Comparison of ENCODE assay signal across 18 cellular contexts in genomic region chr10:32180354-32181280, GRCh38.
"Had no signal": no experiment of that assay in that cellular context is flagged by ENCODE, and none has a peak within 500 bp of the region (broad histone marks: within the 10 kb centered on the region; RNA-seq: fewer than 3 reads in every experiment).

No MANE protein-coding gene starts in this region.

- H3K36me3 Mint-ChIP-seq: activated CD4-positive, alpha-beta memory T cell treated with anti-CD3 and anti-CD28 coated beads for 36 hours; activated naive CD4-positive, alpha-beta T cell treated with anti-CD3 and anti-CD28 coated beads, Interleukin-2, amount 50 U/mL, for 72 hours; naive thymus-derived CD8-positive, alpha-beta T cell; T-cell had no signal

- H3K4me1 Mint-ChIP-seq: activated B cell treated with CpG ODN at 0.5 μM for 24 hours, T-cell had no signal

- H3K27me3 ChIP-seq: esophagus squamous epithelium, spleen, tibial nerve had no signal

- H3K4me3 ChIP-seq: esophagus squamous epithelium, left ventricle myocardium inferior, mucosa of descending colon, spleen, tibial nerve had no signal

- H3K36me3 ChIP-seq: esophagus squamous epithelium, left ventricle myocardium inferior, spleen, tibial nerve had no signal

- ATAC-seq: activated naive CD4-positive, alpha-beta T cell treated with anti-CD3 and anti-CD28 coated beads, Interleukin-2, amount 50 U/mL, for 72 hours; effector memory CD8-positive, alpha-beta T cell; naive thymus-derived CD8-positive, alpha-beta T cell; sciatic nerve; T-cell had no signal

- DNase-seq: activated B cell treated with CpG ODN at 0.5 μM for 24 hours; activated CD4-positive, alpha-beta memory T cell treated with anti-CD3 and anti-CD28 coated beads for 36 hours; activated CD4-positive, alpha-beta T cell treated with anti-CD3 and anti-CD28 coated beads for 4 hours; activated gamma-delta T cell treated with Interleukin-2 at 50 U/mL for 16 hours; activated T-cell treated with anti-CD3 and anti-CD28 coated beads for 4 hours; effector memory CD8-positive, alpha-beta T cell; esophagus squamous epithelium; left ventricle myocardium inferior; mucosa of descending colon; naive thymus-derived CD8-positive, alpha-beta T cell; spleen; stimulated activated naive CD4-positive, alpha-beta T cell; T-cell had no signal

- H3K9me3 ChIP-seq: esophagus squamous epithelium, left ventricle myocardium inferior, mucosa of descending colon, spleen, tibial nerve had no signal

- H2AFZ ChIP-seq: parathyroid adenoma had no signal

- H3K4me3 Mint-ChIP-seq: activated B cell treated with CpG ODN at 0.5 μM for 24 hours; activated CD4-positive, alpha-beta memory T cell treated with anti-CD3 and anti-CD28 coated beads for 36 hours; activated T-helper 1 cell treated with anti-CD3 and anti-CD28 coated beads, Interleukin-12 subunit alpha, Interleukin-12 subunit beta, Interleukin-2, Interleukin-4 antibody, amounts not matched to agents 30 ng/mL and 10 ng/mL and 1 ng/mL, durations not matched to agents 14 hours and 24 hours and 36 hours; effector memory CD8-positive, alpha-beta T cell; naive thymus-derived CD8-positive, alpha-beta T cell; T-cell had no signal

- H3K4me1 ChIP-seq: esophagus squamous epithelium, left ventricle myocardium inferior, parathyroid adenoma, spleen had no signal

- H3K27ac ChIP-seq: esophagus squamous epithelium, left ventricle myocardium inferior, parathyroid adenoma, spleen had no signal

- H3K79me2 ChIP-seq: parathyroid adenoma had no signal

- H3K27ac Mint-ChIP-seq: activated B cell treated with CpG ODN at 0.5 μM for 24 hours; activated CD4-positive, alpha-beta memory T cell treated with anti-CD3 and anti-CD28 coated beads for 36 hours; activated naive CD4-positive, alpha-beta T cell treated with anti-CD3 and anti-CD28 coated beads, Interleukin-2, amount 50 U/mL, for 72 hours; activated T-helper 1 cell treated with anti-CD3 and anti-CD28 coated beads, Interleukin-12 subunit alpha, Interleukin-12 subunit beta, Interleukin-2, Interleukin-4 antibody, amounts not matched to agents 30 ng/mL and 10 ng/mL and 1 ng/mL, durations not matched to agents 14 hours and 24 hours and 36 hours; effector memory CD8-positive, alpha-beta T cell; naive thymus-derived CD8-positive, alpha-beta T cell; T-cell had no signal

- H3K9me3 Mint-ChIP-seq: activated B cell treated with CpG ODN at 0.5 μM for 24 hours; activated CD4-positive, alpha-beta memory T cell treated with anti-CD3 and anti-CD28 coated beads for 36 hours; activated naive CD4-positive, alpha-beta T cell treated with anti-CD3 and anti-CD28 coated beads, Interleukin-2, amount 50 U/mL, for 72 hours; activated T-helper 1 cell treated with anti-CD3 and anti-CD28 coated beads, Interleukin-12 subunit alpha, Interleukin-12 subunit beta, Interleukin-2, Interleukin-4 antibody, amounts not matched to agents 30 ng/mL and 10 ng/mL and 1 ng/mL, durations not matched to agents 14 hours and 24 hours and 36 hours; effector memory CD8-positive, alpha-beta T cell; naive thymus-derived CD8-positive, alpha-beta T cell; T-cell had no signal

- H3K9ac ChIP-seq: parathyroid adenoma had no signal

- H3K27me3 Mint-ChIP-seq: activated CD4-positive, alpha-beta memory T cell treated with anti-CD3 and anti-CD28 coated beads for 36 hours had no signal
